Comparison of ENCODE assay signal across 16 cellular contexts in genomic region chr10:15562578-15562977, GRCh38.
DNase-seq lines count a peak whose midpoint lies in the region; ATAC-seq and TF ChIP-seq lines count a peak whose summit lies in the region.
"Had no signal": no experiment of that assay in that cellular context is flagged by ENCODE, and none has a peak within 500 bp of the region (broad histone marks: within the 10 kb centered on the region; RNA-seq: fewer than 3 reads in every experiment).

No MANE protein-coding gene starts in this region.

- H3K9me3 Mint-ChIP-seq in neural crest cell = no peaks in the 10 kb centered on the region
- H3K9me3 Mint-ChIP-seq: GM23338, H9 had no signal

- no peaks in the 10 kb centered on the region for H4K20me1 ChIP-seq in Karpas-422 (ENCODE audit: insufficient read depth, low read depth, low read length)

- H3K79me2 ChIP-seq in Karpas-422 (ENCODE audit: low read length) = no peaks in the 10 kb centered on the region

- H3K4me3 ChIP-seq in Karpas-422 (ENCODE audit: low read length) = no peak overlapping the region
- H3K4me3 ChIP-seq in ascending aorta = no peak overlapping the region
- H3K4me3 ChIP-seq in aorta (ENCODE audit: low read length in 2 of 2) = no peak overlapping the region
- H3K4me3 ChIP-seq: GM23338 had no signal

- H3K27ac Mint-ChIP-seq in neural crest cell (ENCODE audit: unreplicated experiment) = peak overlapping the region; percentile 21
- H3K27ac Mint-ChIP-seq: GM23338 had no signal

- H3K27ac ChIP-seq in Karpas-422 (ENCODE audit: low read length) = no peak overlapping the region
- H3K27ac ChIP-seq in ascending aorta = peak overlapping the region; percentile 13 to 46
- no peak overlapping the region for H3K27ac ChIP-seq in aorta (ENCODE audit: low read depth in 1 of 2, low read length in 2 of 2)

- H3K9ac ChIP-seq in Karpas-422 (ENCODE audit: low read length) = no peak overlapping the region

- H3K9me3 ChIP-seq in Karpas-422 (ENCODE audit: low read length) = no peaks in the 10 kb centered on the region
- no peaks in the 10 kb centered on the region for H3K9me3 ChIP-seq in ascending aorta
- H3K9me3 ChIP-seq in aorta (ENCODE audit: control insufficient read depth, low read length) = no peaks in the 10 kb centered on the region

- TF ChIP-seq CTCF in ascending aorta (IDR thresholded peaks at IDR 0.05) = no peak
- no peak for TF ChIP-seq CTCF in neural crest cell (conservative IDR thresholded peaks at IDR 0.05)

- 92 to 96% methylated on average over 5 of the region's 5 CpGs for WGBS in aorta, 2 donors

- DNase-seq in Karpas-422 (peak; percentile 29), ascending aorta (ENCODE audit: low spot score in 2 of 2) (no peak), neural crest cell (ENCODE audit: low read depth, low spot score) (no peak), aorta (no peak), pons (ENCODE audit: low spot score) (no peak), SK-N-DZ (ENCODE audit: low spot score) (no peak)
- DNase-seq: C1 segment of cervical spinal cord; Calu3; CD4-positive, alpha-beta memory T cell; COR-L47; DMS53; DMS79 treated with DMSO at 0.1 percent for 48 hours; H9 had no signal

- no peak overlapping the region for H3K4me2 ChIP-seq in Karpas-422 (ENCODE audit: low read depth, low read length, poor library complexity, severe bottlenecking)
- H3K4me2 ChIP-seq: GM23338 had no signal

- H3K9me2 ChIP-seq in Karpas-422 (replicated peaks; ENCODE audit: insufficient read depth, low read length) = no peaks in the 10 kb centered on the region

- H3K27me3 Mint-ChIP-seq in neural crest cell (ENCODE audit: low read depth) = peaks cover 6% of the 10 kb centered on the region

- no peaks in the 10 kb centered on the region for H3K4me1 Mint-ChIP-seq in neural crest cell
- H3K4me1 Mint-ChIP-seq: CD4-positive, alpha-beta memory T cell; GM23338; H9 had no signal

- intact Hi-C loops in ascending aorta (cut with DNase I) = no loop called here
- intact Hi-C loops in aorta (cut with DNase I) = no loop called here

- no peak overlapping the region for H3K4me3 Mint-ChIP-seq in neural crest cell
- H3K4me3 Mint-ChIP-seq: CD4-positive, alpha-beta memory T cell; GM23338; H9 had no signal

- no peaks in the 10 kb centered on the region for H3K36me3 Mint-ChIP-seq in neural crest cell (ENCODE audit: low read depth)
- H3K36me3 Mint-ChIP-seq: CD4-positive, alpha-beta memory T cell had no signal

- ATAC-seq in aorta (ENCODE audit: low FRiP score) = peak; percentile 33
- ATAC-seq in HG03432 (IDR thresholded peaks at IDR 0.05; ENCODE audit: unreplicated experiment) = no peak
- ATAC-seq: GM23338, HCT116 had no signal

- no peak overlapping the region for H2AFZ ChIP-seq in Karpas-422 (ENCODE audit: low read length)
- H2AFZ ChIP-seq: GM23338 had no signal

- H3K36me3 ChIP-seq in Karpas-422 (ENCODE audit: insufficient read depth, low read length) (no peaks in the 10 kb centered on the region), ascending aorta (peaks cover 78 to 80% of the 10 kb centered on the region in 2 donors), aorta (ENCODE audit: control insufficient read depth in 1 of 2, insufficient read depth in 2 of 2, low read length in 1 of 2) (peaks cover 9% of the 10 kb centered on the region in 2 donors)

- H3K4me1 ChIP-seq in Karpas-422 (ENCODE audit: low read length) (no peaks in the 10 kb centered on the region), ascending aorta (peaks cover 0 to 2% of the 10 kb centered on the region in 2 donors), aorta (ENCODE audit: control insufficient read depth in 1 of 2, insufficient read depth in 2 of 2, low read length in 2 of 2) (no peaks in the 10 kb centered on the region)

- no peaks in the 10 kb centered on the region for H3K27me3 ChIP-seq in Karpas-422 (ENCODE audit: low read length)
- H3K27me3 ChIP-seq in ascending aorta = no peaks in the 10 kb centered on the region
- no peaks in the 10 kb centered on the region for H3K27me3 ChIP-seq in aorta (ENCODE audit: control insufficient read depth in 1 of 2, insufficient read depth in 2 of 2, low read length in 1 of 2)

Comparison
In these comparisons a context has a peak if more than half of its experiments do, and no peak if none do; other contexts are left out.
1. H3K27ac ChIP-seq: peak in ascending aorta (2 of 2); none in Karpas-422 (single experiment) and aorta (0 of 2).